Comparison of ENCODE assay signal across 8 cellular contexts in genomic region chr4:118076958-118077766, GRCh38. TPM values are rescaled to one million over a fixed set of nuclear protein-coding genes. Genes with fewer than 3 reads are reported as not detected.
A peak's percentile ranks its signal among the peaks of the same experiment; 100 is the strongest.
DNase-seq lines count a peak whose midpoint lies in the region; ATAC-seq, FAIRE-seq and TF ChIP-seq lines count a peak whose summit lies in the region.

No MANE protein-coding gene starts in this region.

- no peak for TF ChIP-seq POLR2A in GM12892 (IDR thresholded peaks at IDR 0.05; ENCODE audit: low read depth, low read length)

- intact Hi-C loops in sciatic nerve (cut with DNase I): no loop called here

- peak; percentile 60 for FAIRE-seq in GM12892 (lab: Jason Lieb, UNC)

- peak; percentile 49 for DNase-seq in AG20443 (ENCODE audit: low spot score)
- DNase-seq in GM12892 (ENCODE audit: insufficient read length): no peak
- peak; percentile 29 for DNase-seq in RPMI7951 (ENCODE audit: low read depth)
- peak; percentile 3 for DNase-seq in hepatic stellate cell (ENCODE audit: low spot score)
- DNase-seq in NCI-H1092 treated with DMSO at 0.1 percent for 48 hours (lab: John Stamatoyannopoulos, UW): no peak
- DNase-seq in sciatic nerve (ENCODE audit: low spot score): no peak
- DNase-seq in GOT3 (lab: John Stamatoyannopoulos, UW): no peak

- ATAC-seq in HG02938 (IDR thresholded peaks at IDR 0.05; ENCODE audit: unreplicated experiment) (peak; percentile 83), sciatic nerve (no peak)

RNA-seq across cellular contexts. Expression of gene NDST3, which starts 42.9 kb away (rescaled TPM):
- not detected for polyA plus RNA-seq in GM12892 (2012; ENCODE audit: missing spikeins)
- total RNA-seq in RPMI7951 (2014; rRNA removed; shearing (Covaris generic)): not detected in 2 replicates
- 0.89 TPM for total RNA-seq in sciatic nerve

Comparison
In these comparisons a context has a peak if more than half of its experiments do, and no peak if none do; other contexts are left out.
1. DNase-seq: peak in AG20443 (single experiment), RPMI7951 (single experiment) and hepatic stellate cell (single experiment); none in GM12892 (single experiment), NCI-H1092 treated with DMSO at 0.1 percent for 48 hours (single experiment), sciatic nerve (single experiment) and GOT3 (single experiment).